1 cellular context compared by ENCODE assay signal in genomic region chr2:70717431-70718038, GRCh38.
TF ChIP-seq lines count a peak whose summit lies in the region.

No MANE protein-coding gene starts in this region.

TF ChIP-seq in GM23338, 12 proteins besides CTCF, POLR2A, EP300 and RAD21 (continued from another document):
- TF ChIP-seq ZNF462 (CRISPR knock-in tag; IDR thresholded peaks at IDR 0.05) = no peak
- TF ChIP-seq EZH2 (IDR thresholded peaks at IDR 0.05; ENCODE audit: low read depth, unreplicated experiment) = no peak
- no peak for TF ChIP-seq ZNF114 (CRISPR knock-in tag; IDR thresholded peaks at IDR 0.05)
- TF ChIP-seq POLR2AphosphoS5 (IDR thresholded peaks at IDR 0.05; ENCODE audit: low read depth) = no peak
- no peak for TF ChIP-seq ETS1 (IDR thresholded peaks at IDR 0.05)
- no peak for TF ChIP-seq ZNF331 (CRISPR knock-in tag; IDR thresholded peaks at IDR 0.05; ENCODE audit: low read depth)
- TF ChIP-seq JUNB (IDR thresholded peaks at IDR 0.05; ENCODE audit: unreplicated experiment) = no peak
